Comparison of ENCODE assay signal across 8 cellular contexts in genomic region chr14:96797943-96798349, GRCh38. TPM values are rescaled to one million over a fixed set of nuclear protein-coding genes. Genes with fewer than 3 reads are reported as not detected.
A peak's percentile ranks its signal among the peaks of the same experiment; 100 is the strongest.
DNase-seq lines count a peak whose midpoint lies in the region; ATAC-seq and TF ChIP-seq lines count a peak whose summit lies in the region.

No MANE protein-coding gene starts in this region.

- intact Hi-C loops in left ventricle myocardium superior (cut with micrococcal nuclease) = no loop called here

- H3K27me3 Mint-ChIP-seq in HFFc6 (ENCODE audit: insufficient read depth) = peaks cover 3% of the 10 kb centered on the region
- H3K27me3 Mint-ChIP-seq in nephron (ENCODE audit: low read depth) = peaks cover 4% of the 10 kb centered on the region

- DNase-seq in cardiac muscle cell (ENCODE audit: low read depth in 1 of 2, low spot score in 1 of 2) (no peak), left ventricle myocardium superior (no peak), HFFc6 (no peak), NCI-H748 treated with DMSO at 0.1 percent for 48 hours (lab: John Stamatoyannopoulos, UW) (peak; percentile 41), choroid plexus epithelial cell (ENCODE audit: low read depth) (peak; percentile 25), DMS 273 (lab: John Stamatoyannopoulos, UW; ENCODE audit: unreplicated experiment) (no peak)
- DNase-seq in stimulated activated naive CD4-positive, alpha-beta T cell (lab: John Stamatoyannopoulos, UW) = no peak

- H3K4me3 Mint-ChIP-seq in HFFc6 (peak overlapping the region; percentile 97), nephron (peak overlapping the region; percentile 91 to 95 (median 95))

- TF ChIP-seq CTCF in cardiac muscle cell (IDR thresholded peaks at IDR 0.05; ENCODE audit: low read depth, low read length) (no peak), HFFc6 (IDR thresholded peaks at IDR 0.05) (no peak), choroid plexus epithelial cell (conservative IDR thresholded peaks at IDR 0.05; ENCODE audit: low read depth, low read length) (no peak), nephron (IDR thresholded peaks at IDR 0.05; ENCODE audit: unreplicated experiment in 3 of 3) (no peak)

- H3K9me3 Mint-ChIP-seq in HFFc6 (no peaks in the 10 kb centered on the region), nephron (no peaks in the 10 kb centered on the region)

- H3K9me3 ChIP-seq in cardiac muscle cell (ENCODE audit: low read depth) = no peaks in the 10 kb centered on the region

- H3K27me3 ChIP-seq in cardiac muscle cell = no peaks in the 10 kb centered on the region

- no peak for ATAC-seq in left ventricle myocardium superior

- H3K4me3 ChIP-seq in cardiac muscle cell = peak overlapping the region; percentile 80
- H3K4me3 ChIP-seq in choroid plexus epithelial cell (ENCODE audit: low read depth, low read length) = peak overlapping the region; percentile 81

- peaks cover 7% of the 10 kb centered on the region for H3K4me1 ChIP-seq in cardiac muscle cell (ENCODE audit: low read depth)

- H3K27ac Mint-ChIP-seq in HFFc6 (peak overlapping the region; percentile 94), nephron (peak overlapping the region in 2 of 3 experiments; percentile 57 to 63)

- H3K4me1 Mint-ChIP-seq in HFFc6 (ENCODE audit: low read depth) (peaks cover 35% of the 10 kb centered on the region), nephron (peaks cover 18% of the 10 kb centered on the region)

- no peaks in the 10 kb centered on the region for H3K36me3 ChIP-seq in cardiac muscle cell

- H3K27ac ChIP-seq in cardiac muscle cell = peak overlapping the region; percentile 66

- H3K36me3 Mint-ChIP-seq in HFFc6 (ENCODE audit: low read depth) (no peaks in the 10 kb centered on the region), nephron (ENCODE audit: low read depth) (no peaks in the 10 kb centered on the region)

RNA-seq across cellular contexts. Expression of gene VRK1, which starts 0.8 kb away (rescaled TPM):
- 15.6 and 16.2 TPM in 2 replicates for total RNA-seq in cardiac muscle cell
- polyA plus RNA-seq in cardiac muscle cell = 22.8 and 34.4 TPM in 2 replicates
- total RNA-seq in left ventricle myocardium superior = 6.8 TPM
- 10 to 100 TPM; 10.1 to 19.1 (median 17.5) TPM for total RNA-seq in HFFc6 (2021; fragmentation: NEBNext Ultra II Directional; extraction: Animal tissue kit (Norgen Biotek cat#: 25700))

Comparison
In these comparisons a context has a peak if more than half of its experiments do, and no peak if none do; other contexts are left out.
1. DNase-seq: peak in NCI-H748 treated with DMSO at 0.1 percent for 48 hours (single experiment) and choroid plexus epithelial cell (single experiment); none in cardiac muscle cell (0 of 2), left ventricle myocardium superior (single experiment), HFFc6 (single experiment), stimulated activated naive CD4-positive, alpha-beta T cell (0 of 6) and DMS 273 (single experiment).